In the genomic region with DNA sequence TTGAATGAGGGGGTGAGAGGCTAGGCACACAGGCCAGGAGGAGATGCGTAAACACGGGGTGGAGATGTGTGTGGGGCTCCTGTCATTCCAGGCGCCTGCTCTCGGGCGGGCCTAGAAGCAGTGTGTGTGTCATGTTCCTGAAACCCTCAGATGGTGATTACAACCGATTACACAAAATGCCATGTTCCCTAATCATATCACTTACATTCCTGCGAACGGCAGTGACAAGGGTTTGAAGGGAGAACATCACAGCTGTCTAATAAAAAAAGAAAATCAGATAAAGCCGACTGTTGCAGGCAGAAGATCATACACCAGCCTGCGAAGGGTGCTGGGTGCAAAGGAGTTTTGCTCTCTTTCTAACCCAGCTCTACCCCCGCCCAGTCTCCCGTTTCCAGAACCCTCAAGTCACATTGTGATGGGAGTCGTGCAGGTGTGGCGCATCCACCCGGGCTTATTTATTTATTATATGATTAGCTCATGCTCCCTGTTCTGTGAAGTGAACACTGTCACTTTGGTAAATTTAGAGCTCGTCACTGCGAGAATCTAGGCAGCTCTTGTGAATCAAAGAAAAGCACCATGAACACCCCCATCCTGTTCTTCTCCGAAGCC, we compare ENCODE assay signal across 20 cellular contexts.
"Had no signal": no experiment of that assay in that cellular context is flagged by ENCODE, and none has a peak within 500 bp of the region (broad histone marks: within the 10 kb centered on the region; RNA-seq: fewer than 3 reads in every experiment).

No MANE protein-coding gene starts in this region.

- H3K4me1 ChIP-seq: colonic mucosa, heart left ventricle, pancreas, prostate gland, spleen, tibial artery, upper lobe of left lung, uterus had no signal

- DNase-seq: colonic mucosa; dermis blood vessel endothelial cell; foreskin melanocyte; heart left ventricle; hippocampal formation; mammary epithelial cell; mucosa of descending colon; naive thymus-derived CD8-positive, alpha-beta T cell; occipital lobe; pancreas; spleen; stimulated activated CD4-positive, alpha-beta T cell treated with anti-CD3 and anti-CD28 coated beads, Interleukin-15, amount 100 ng/mL, for 24 hours; stimulated activated CD4-positive, alpha-beta T cell treated with anti-CD3 and anti-CD28 coated beads, Interleukin-1b, Interleukin-23, amount 100 ng/mL, for 48 hours; stimulated activated CD4-positive, alpha-beta T cell treated with anti-CD3 and anti-CD28 coated beads, Interleukin-4, amount 100 ng/mL, for 24 hours; tibial artery; uterus had no signal

- H3K36me3 ChIP-seq: colonic mucosa, heart left ventricle, pancreas, prostate gland, spleen, tibial artery, upper lobe of left lung, uterus had no signal

- H3K4me3 ChIP-seq: colonic mucosa, heart left ventricle, mucosa of descending colon, pancreas, prostate gland, spleen, tibial artery, upper lobe of left lung, uterus had no signal

- H3K9me3 ChIP-seq: colonic mucosa, heart left ventricle, mucosa of descending colon, pancreas, prostate gland, spleen, tibial artery, upper lobe of left lung, uterus had no signal

- H3K27me3 ChIP-seq: colonic mucosa, pancreas, spleen, upper lobe of left lung, uterus had no signal

- ATAC-seq: heart left ventricle; mucosa of descending colon; naive thymus-derived CD8-positive, alpha-beta T cell; pancreas; sciatic nerve; stimulated activated memory B cell treated with anti-CD40 and anti-IgM and Interleukin-4, amounts not matched to agents 10 μg/mL and 1 μg/mL and 100 μg/mL, for 72 hours had no signal

- H3K27ac ChIP-seq: colonic mucosa, heart left ventricle, pancreas, prostate gland, spleen, tibial artery, upper lobe of left lung, uterus had no signal

- FAIRE-seq: pancreas had no signal
